ENCODE assay signal across 9 cellular contexts in the genomic region with DNA sequence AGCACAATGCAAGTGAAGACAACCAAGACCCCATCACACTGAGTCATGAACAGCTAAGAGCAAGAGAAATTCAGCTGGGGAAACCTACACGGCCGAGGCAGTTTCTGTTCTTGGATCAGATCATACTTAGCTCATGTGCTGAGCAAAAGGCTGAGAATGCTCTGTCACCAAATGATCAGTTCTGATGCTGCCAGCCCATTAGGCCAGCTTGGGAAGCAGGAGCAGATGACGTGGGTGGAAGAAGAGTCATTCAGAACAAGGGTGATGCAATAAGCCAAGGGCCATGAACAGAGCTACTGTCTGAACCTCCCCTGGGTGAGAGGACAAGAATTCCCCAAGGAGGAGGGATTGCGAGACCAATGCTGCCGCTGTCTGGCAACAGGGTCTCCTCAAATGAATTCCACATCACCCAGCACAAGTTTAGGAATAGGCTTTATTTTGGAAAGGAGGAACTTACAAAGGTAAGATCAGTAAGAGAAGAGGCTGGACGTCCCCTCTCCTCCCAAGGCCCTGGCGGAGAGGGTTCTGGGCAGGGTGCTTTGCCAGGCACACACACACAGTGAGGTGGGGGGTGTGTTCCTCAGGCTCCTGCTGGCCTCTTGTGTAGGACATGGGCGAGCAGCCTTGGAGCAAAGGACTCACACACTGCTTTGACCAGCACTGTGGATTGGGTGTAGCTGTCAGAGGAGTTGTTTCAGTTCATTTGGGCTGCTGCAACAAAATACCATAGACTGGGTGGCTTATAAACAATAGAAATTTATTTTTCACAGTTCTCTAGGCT.
A peak's percentile ranks its signal among the peaks of the same experiment; 100 is the strongest.
DNase-seq lines count a peak whose midpoint lies in the region; ATAC-seq and TF ChIP-seq lines count a peak whose summit lies in the region.
"Had no signal": no experiment of that assay in that cellular context is flagged by ENCODE, and none has a peak within 500 bp of the region (broad histone marks: within the 10 kb centered on the region; RNA-seq: fewer than 3 reads in every experiment).

No MANE protein-coding gene starts in this region.

- no peaks in the 10 kb centered on the region for H3K9me3 ChIP-seq in left lung

- TF ChIP-seq CTCF in cardiac fibroblast (IDR thresholded peaks at IDR 0.05; ENCODE audit: low read depth, low read length) = no peak
- TF ChIP-seq CTCF in left lung (IDR thresholded peaks at IDR 0.05) = no peak

- ATAC-seq in left lung (peak; percentile 72), HG03378 (IDR thresholded peaks at IDR 0.05; ENCODE audit: unreplicated experiment) (no peak), GM21528 (IDR thresholded peaks at IDR 0.05; ENCODE audit: low FRiP score, unreplicated experiment) (no peak)

- H3K4me3 ChIP-seq in cardiac fibroblast (replicated peaks in 1 of 2; ENCODE audit: low read depth in 2 of 2, low read length in 2 of 2) = no peak overlapping the region
- no peak overlapping the region for H3K4me3 ChIP-seq in left lung

- H3K36me3 ChIP-seq in left lung = no peaks in the 10 kb centered on the region

- DNase-seq in AG08396 (ENCODE audit: low spot score) (peak; percentile 85), LHCN-M2 (ENCODE audit: low read depth) (peak; percentile 77), cardiac fibroblast (ENCODE audit: low read depth in 2 of 2) (peak; percentile 83 to 96), left lung (peak in 1 of 2 donors; percentile 29), T-helper 1 cell (no peak), NCI-H2081 (lab: John Stamatoyannopoulos, UW) (no peak)
- DNase-seq: NCI-H1930 had no signal

- peaks cover 0 to 8% of the 10 kb centered on the region in 2 donors for H3K27me3 ChIP-seq in left lung

- H3K27ac ChIP-seq in left lung = no peak overlapping the region

- intact Hi-C loops in left lung (cut with DNase I) = no loop called here

- H3K4me1 ChIP-seq in left lung = no peaks in the 10 kb centered on the region

Comparison
In these comparisons a context has a peak if more than half of its experiments do, and no peak if none do; other contexts are left out.
1. DNase-seq: peak in AG08396 (single experiment), LHCN-M2 (single experiment) and cardiac fibroblast (2 of 2); none in T-helper 1 cell (0 of 5) and NCI-H2081 (0 of 2).